In the genomic region with DNA sequence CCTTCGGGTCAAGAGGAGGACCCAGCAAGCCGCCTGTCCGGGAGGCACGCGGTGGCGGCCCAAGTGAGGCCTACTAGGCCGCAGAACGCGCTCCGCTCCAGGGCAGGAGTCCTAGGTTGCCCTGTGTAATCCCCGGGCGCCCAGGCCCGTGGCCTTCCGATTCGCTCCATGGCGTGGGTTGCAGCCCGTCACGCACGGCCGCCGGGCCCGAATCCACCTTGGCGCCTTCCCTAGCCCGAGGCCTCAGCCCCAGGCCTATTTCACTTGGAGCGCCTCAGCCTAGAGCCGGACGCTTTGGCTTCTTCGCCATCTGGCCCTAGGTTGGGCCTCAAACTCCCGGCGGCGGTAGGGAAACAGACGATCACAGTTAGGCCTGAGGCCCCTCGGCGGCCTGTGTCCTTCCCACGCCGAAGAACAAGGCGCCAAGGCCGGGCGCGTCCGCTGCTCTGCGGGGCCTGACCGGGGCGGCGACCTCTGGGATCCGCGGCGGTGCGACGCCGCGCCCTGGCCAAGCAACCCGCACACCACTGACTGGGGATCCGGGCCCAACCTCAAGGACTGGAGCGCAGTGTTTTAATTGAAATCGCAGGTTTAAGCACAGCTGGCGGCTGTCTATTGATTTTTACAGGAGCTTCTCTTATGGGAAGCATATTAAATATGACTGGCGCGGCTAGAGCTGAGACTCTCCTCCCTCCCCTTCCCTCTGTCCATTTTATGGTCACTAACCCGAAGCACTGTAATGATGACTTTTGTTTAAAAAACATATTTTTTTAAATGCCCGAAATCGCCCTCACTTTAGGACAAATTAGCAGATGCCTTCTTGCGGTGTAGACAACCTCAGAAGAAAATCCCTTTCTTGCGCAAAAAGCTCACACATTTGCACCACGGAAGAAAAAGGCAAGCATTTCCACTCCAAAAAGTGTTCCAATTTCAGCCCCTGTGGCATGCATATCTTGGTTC, we compare ENCODE assay signal across 18 cellular contexts. TPM values are rescaled to one million over a fixed set of nuclear protein-coding genes. Genes with fewer than 3 reads are reported as not detected.
A peak's percentile ranks its signal among the peaks of the same experiment; 100 is the strongest.
DNase-seq lines count a peak whose midpoint lies in the region; ATAC-seq, FAIRE-seq and TF ChIP-seq lines count a peak whose summit lies in the region.
"Had no signal": no experiment of that assay in that cellular context is flagged by ENCODE, and none has a peak within 500 bp of the region (broad histone marks: within the 10 kb centered on the region; RNA-seq: fewer than 3 reads in every experiment).

No MANE protein-coding gene starts in this region.

- H3K4me3 ChIP-seq in H7 (ENCODE audit: insufficient read depth, low read depth, low read length) (no peak overlapping the region), HAP-1 (no peak overlapping the region)
- H3K4me3 ChIP-seq: SJCRH30 had no signal

- H3K27me3 ChIP-seq in H7 (ENCODE audit: control insufficient read depth, insufficient read depth, low read length) = peaks cover 100% of the 10 kb centered on the region
- H3K27me3 ChIP-seq in HAP-1 (ENCODE audit: low read depth) = peaks cover 63% of the 10 kb centered on the region
- H3K27me3 ChIP-seq: SJCRH30 had no signal

- peak; percentile 83 for DNase-seq in H7
- DNase-seq in ecto neural progenitor cell (ENCODE audit: low spot score) = peak; percentile 71
- DNase-seq in iPS-NIHi7 (ENCODE audit: extremely low spot score) = peak; percentile 34
- peak; percentile 88 for DNase-seq in retina
- no peak for DNase-seq in D721Med (ENCODE audit: insufficient read length, low spot score)
- no peak for DNase-seq in activated CD4-positive, alpha-beta T cell treated with anti-CD3 and anti-CD28 coated beads for 48 hours
- DNase-seq in HAP-1 (ENCODE audit: low spot score in 2 of 2) = no peak
- DNase-seq: Caco-2; CD4-positive, CD25-positive, alpha-beta regulatory T cell; NCI-H187; NCI-H526 treated with DMSO at 0.1 percent for 48 hours; OCI-M1; RPMI8226; SJCRH30 had no signal

- H3K4me1 ChIP-seq in HAP-1 = peaks cover 10% of the 10 kb centered on the region
- H3K4me1 ChIP-seq: Caco-2, SJCRH30 had no signal

- no peak for TF ChIP-seq CTCF in D721Med (IDR thresholded peaks at IDR 0.05; ENCODE audit: insufficient read depth, missing control alignments)

- no peaks in the 10 kb centered on the region for H3K36me3 ChIP-seq in H7 (replicated peaks; ENCODE audit: control insufficient read depth, insufficient read depth, low read length)
- H3K36me3 ChIP-seq in HAP-1 (replicated peaks) = no peaks in the 10 kb centered on the region
- H3K36me3 ChIP-seq: SJCRH30 had no signal

- FAIRE-seq in D721Med (lab: Jason Lieb, UNC) = no peak
- FAIRE-seq: HTR-8/SVneo had no signal

- no peak for ATAC-seq in GM21529 (IDR thresholded peaks at IDR 0.05; ENCODE audit: unreplicated experiment)
- ATAC-seq: HCT116 had no signal

- H3K9me3 ChIP-seq in HAP-1 = no peaks in the 10 kb centered on the region
- H3K9me3 ChIP-seq: Caco-2, SJCRH30 had no signal

- in situ Hi-C loops in HAP-1 (cut with MboI; ENCODE audit: low sequenced_read_pairs) = no loop called here

RNA-seq across cellular contexts. Expression of a gene that starts 3.8 kb away (rescaled TPM):
- 0.14 TPM in 1 of 2 replicates, not detected in the other for total RNA-seq in H7 (2014; rRNA removed; shearing (Covaris generic))
- total RNA-seq: B cell; Caco-2; CD4-positive, CD25-positive, alpha-beta regulatory T cell; SJCRH30 had no signal

Comparison
In these comparisons a context has a peak if more than half of its experiments do, and no peak if none do; other contexts are left out.
1. DNase-seq: peak in H7 (single experiment), ecto neural progenitor cell (single experiment), iPS-NIHi7 (single experiment) and retina (single experiment); none in D721Med (single experiment), activated CD4-positive, alpha-beta T cell treated with anti-CD3 and anti-CD28 coated beads for 48 hours (single experiment) and HAP-1 (0 of 2).